In genomic region chr1:178725603-178726517, GRCh38 we compare ENCODE assay signal across 8 cellular contexts. TPM values are rescaled to one million over a fixed set of nuclear protein-coding genes. Genes with fewer than 3 reads are reported as not detected.
DNase-seq lines count a peak whose midpoint lies in the region; ATAC-seq and TF ChIP-seq lines count a peak whose summit lies in the region.

No MANE protein-coding gene starts in this region.

- no peaks in the 10 kb centered on the region for H3K79me1 ChIP-seq in mesendoderm (ENCODE audit: low read length)

- H3K18ac ChIP-seq in mesendoderm (ENCODE audit: low read length): peak overlapping the region; percentile 99

- H3K56ac ChIP-seq in mesendoderm (ENCODE audit: low read length): peak overlapping the region; percentile 94

- H3K9me3 Mint-ChIP-seq in endothelial cell (ENCODE audit: unreplicated experiment): no peaks in the 10 kb centered on the region

- no peak overlapping the region for H2BK5ac ChIP-seq in mesendoderm (ENCODE audit: low read length)

- ATAC-seq in GM19328 (IDR thresholded peaks at IDR 0.05; ENCODE audit: unreplicated experiment) (peak; percentile 63), HG03457 (IDR thresholded peaks at IDR 0.05; ENCODE audit: unreplicated experiment) (peak; percentile 64)

- H2AK5ac ChIP-seq in mesendoderm (ENCODE audit: low read length): no peak overlapping the region

- no peak overlapping the region for H2BK15ac ChIP-seq in mesendoderm (replicated peaks; ENCODE audit: low read depth)

- H3K36me3 ChIP-seq in BLaER1 treated with 17β-estradiol and CSF1 and Interleukin-3, amounts not matched to agents 10 nM and 100 nM: peaks cover 0 to 3% (median 0%) of the 10 kb centered on the region in 11 experiments; a peak in 1 of 22 replicates
- no peaks in the 10 kb centered on the region for H3K36me3 ChIP-seq in mesendoderm (ENCODE audit: control insufficient read depth, insufficient read depth, low read length)

- peak overlapping the region; percentile 81 to 100 (median 98) for H3K4me3 ChIP-seq in BLaER1 treated with 17β-estradiol and CSF1 and Interleukin-3, amounts not matched to agents 10 nM and 100 nM
- H3K4me3 ChIP-seq in mesendoderm (ENCODE audit: low read length): peak overlapping the region; percentile 90

- H4K8ac ChIP-seq in mesendoderm (ENCODE audit: low read depth, low read length): peak overlapping the region; percentile 28

- H3K27ac ChIP-seq in BLaER1 treated with 17β-estradiol and CSF1 and Interleukin-3, amounts not matched to agents 10 nM and 100 nM: peak overlapping the region; percentile 66 to 83 (median 79)
- peak overlapping the region; percentile 93 for H3K27ac ChIP-seq in mesendoderm (ENCODE audit: low read depth, low read length)

- no peaks in the 10 kb centered on the region for H3K27me3 ChIP-seq in BLaER1 treated with 17β-estradiol and CSF1 and Interleukin-3, amounts not matched to agents 10 nM and 100 nM
- no peaks in the 10 kb centered on the region for H3K27me3 ChIP-seq in mesendoderm (ENCODE audit: insufficient read depth, low read length, poor library complexity)

- no CpG with 5 or more reads among the region's 76 CpGs for WGBS in mesendoderm (ENCODE audit: extremely low coverage, insufficient coverage, low lambda C conversion rate)

- H3K23ac ChIP-seq in mesendoderm (ENCODE audit: low read length): no peak overlapping the region

- peaks cover 3% of the 10 kb centered on the region for H3K79me2 ChIP-seq in mesendoderm (ENCODE audit: control insufficient read depth, insufficient read depth, low read length)

- peak; percentile 97 for DNase-seq in NCI-H82 (lab: John Stamatoyannopoulos, UW)
- peak; percentile 50 for DNase-seq in activated CD8-positive, alpha-beta memory T cell treated with anti-CD3 and anti-CD28 coated beads, Interleukin-2, amount 50 U/mL, for 4 hours
- peak; percentile 67 for DNase-seq in endothelial cell (ENCODE audit: low spot score)
- DNase-seq in mesendoderm: peak; percentile 96
- DNase-seq in stimulated activated CD8-positive, alpha-beta memory T cell treated with anti-CD3 and anti-CD28 coated beads, Interleukin-4, amount 100 ng/mL, for 24 hours (ENCODE audit: low read depth): peak; percentile 36

- H3K36me3 Mint-ChIP-seq in endothelial cell (ENCODE audit: low read depth, unreplicated experiment): no peaks in the 10 kb centered on the region

- peaks cover 7% of the 10 kb centered on the region for H3K27me3 Mint-ChIP-seq in endothelial cell (ENCODE audit: unreplicated experiment)

- H3K4me1 Mint-ChIP-seq in endothelial cell (ENCODE audit: unreplicated experiment): peaks cover 14% of the 10 kb centered on the region

- peak overlapping the region; percentile 96 for H3K4me3 Mint-ChIP-seq in endothelial cell (ENCODE audit: unreplicated experiment)

- no peak for TF ChIP-seq CTCF in endothelial cell (IDR thresholded peaks at IDR 0.05; ENCODE audit: unreplicated experiment)

- peak overlapping the region; percentile 81 to 93 (median 85) for H3K9ac ChIP-seq in BLaER1 treated with 17β-estradiol and CSF1 and Interleukin-3, amounts not matched to agents 10 nM and 100 nM
- H3K9ac ChIP-seq in mesendoderm (ENCODE audit: low read length): peak overlapping the region; percentile 82

- peaks cover 5 to 19% (median 13%) of the 10 kb centered on the region in 10 experiments; a peak in 19 of 20 replicates for H3K4me1 ChIP-seq in BLaER1 treated with 17β-estradiol and CSF1 and Interleukin-3, amounts not matched to agents 10 nM and 100 nM
- no peaks in the 10 kb centered on the region for H3K4me1 ChIP-seq in mesendoderm (ENCODE audit: control insufficient read depth, low read depth, low read length)

- H4K20me1 ChIP-seq in BLaER1 treated with 17β-estradiol and CSF1 and Interleukin-3, amounts not matched to agents 10 nM and 100 nM: no peaks in the 10 kb centered on the region

- peak overlapping the region; percentile 54 to 93 (median 83) for H3K4me2 ChIP-seq in BLaER1 treated with 17β-estradiol and CSF1 and Interleukin-3, amounts not matched to agents 10 nM and 100 nM
- H3K4me2 ChIP-seq in mesendoderm (ENCODE audit: low read length): peak overlapping the region; percentile 92

- H3K9me3 ChIP-seq in BLaER1 treated with 17β-estradiol and CSF1 and Interleukin-3, amounts not matched to agents 10 nM and 100 nM (replicated peaks in 1 of 11): peaks cover 0 to 3% (median 3%) of the 10 kb centered on the region in 11 experiments; a peak in 8 of 22 replicates

- H3K4ac ChIP-seq in mesendoderm (ENCODE audit: low read depth, low read length): peak overlapping the region; percentile 96

- peak overlapping the region; percentile 67 for H2BK120ac ChIP-seq in mesendoderm (ENCODE audit: low read depth, low read length)

- peak overlapping the region; percentile 94 for H3K27ac Mint-ChIP-seq in endothelial cell (ENCODE audit: unreplicated experiment)

- H4K5ac ChIP-seq in mesendoderm (ENCODE audit: low read length): no peak overlapping the region

RNA-seq across cellular contexts. Expression of gene RALGPS2, which starts 0.8 kb away (rescaled TPM):
- total RNA-seq in endothelial cell (ENCODE audit: unreplicated experiment): 29.8 TPM
- 14.8 TPM for polyA plus RNA-seq in mesendoderm (2013, experiment 1 of 2)
- 15.9 TPM for polyA plus RNA-seq in mesendoderm (2013, experiment 2 of 2)

Comparison
In these comparisons a context has a peak if more than half of its experiments do, and no peak if none do; other contexts are left out.
1. Peak in every context shown above with its lines: DNase-seq, ATAC-seq, H3K4me3 ChIP-seq and H3K27ac ChIP-seq.
2. DNase-seq: peak in every context shown above with its lines; median percentile 97 in NCI-H82; 96 in mesendoderm; 67 in endothelial cell; 50 in activated CD8-positive, alpha-beta memory T cell treated with anti-CD3 and anti-CD28 coated beads, Interleukin-2, amount 50 U/mL, for 4 hours; 36 in stimulated activated CD8-positive, alpha-beta memory T cell treated with anti-CD3 and anti-CD28 coated beads, Interleukin-4, amount 100 ng/mL, for 24 hours.